ENCODE assay signal across 1 cellular context in the genomic region with DNA sequence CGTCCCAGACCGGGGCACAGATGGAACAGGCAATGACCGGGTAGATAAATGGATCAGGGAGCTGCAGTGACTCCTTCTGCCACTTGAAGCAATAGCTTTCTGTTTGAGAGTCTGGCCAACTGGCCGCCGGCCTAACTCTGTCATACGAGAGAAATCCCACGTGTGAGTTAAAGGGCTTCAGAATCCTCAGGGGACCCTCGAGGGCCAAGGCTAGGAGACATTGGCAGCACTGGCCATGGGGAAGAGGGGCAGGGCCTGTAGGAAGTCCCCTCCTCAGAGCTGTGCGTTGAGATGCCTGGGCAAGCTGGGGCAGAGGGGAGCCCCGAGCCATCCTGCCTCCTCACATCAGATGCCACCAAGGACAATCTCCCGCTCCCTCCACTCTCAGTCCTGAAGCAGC.
TF ChIP-seq lines count a peak whose summit lies in the region.

No MANE protein-coding gene starts in this region.

TF ChIP-seq in WTC11, 78 proteins besides CTCF, POLR2A, EP300 and RAD21 (continued from another document):
- no peak for TF ChIP-seq TCF7 (CRISPR knock-in tag; IDR thresholded peaks at IDR 0.05; ENCODE audit: low read depth)
- TF ChIP-seq ZNF121 (CRISPR knock-in tag; IDR thresholded peaks at IDR 0.05), result no peak
- TF ChIP-seq TEAD1 (CRISPR knock-in tag; IDR thresholded peaks at IDR 0.05), result no peak
- TF ChIP-seq, protein P1, sequence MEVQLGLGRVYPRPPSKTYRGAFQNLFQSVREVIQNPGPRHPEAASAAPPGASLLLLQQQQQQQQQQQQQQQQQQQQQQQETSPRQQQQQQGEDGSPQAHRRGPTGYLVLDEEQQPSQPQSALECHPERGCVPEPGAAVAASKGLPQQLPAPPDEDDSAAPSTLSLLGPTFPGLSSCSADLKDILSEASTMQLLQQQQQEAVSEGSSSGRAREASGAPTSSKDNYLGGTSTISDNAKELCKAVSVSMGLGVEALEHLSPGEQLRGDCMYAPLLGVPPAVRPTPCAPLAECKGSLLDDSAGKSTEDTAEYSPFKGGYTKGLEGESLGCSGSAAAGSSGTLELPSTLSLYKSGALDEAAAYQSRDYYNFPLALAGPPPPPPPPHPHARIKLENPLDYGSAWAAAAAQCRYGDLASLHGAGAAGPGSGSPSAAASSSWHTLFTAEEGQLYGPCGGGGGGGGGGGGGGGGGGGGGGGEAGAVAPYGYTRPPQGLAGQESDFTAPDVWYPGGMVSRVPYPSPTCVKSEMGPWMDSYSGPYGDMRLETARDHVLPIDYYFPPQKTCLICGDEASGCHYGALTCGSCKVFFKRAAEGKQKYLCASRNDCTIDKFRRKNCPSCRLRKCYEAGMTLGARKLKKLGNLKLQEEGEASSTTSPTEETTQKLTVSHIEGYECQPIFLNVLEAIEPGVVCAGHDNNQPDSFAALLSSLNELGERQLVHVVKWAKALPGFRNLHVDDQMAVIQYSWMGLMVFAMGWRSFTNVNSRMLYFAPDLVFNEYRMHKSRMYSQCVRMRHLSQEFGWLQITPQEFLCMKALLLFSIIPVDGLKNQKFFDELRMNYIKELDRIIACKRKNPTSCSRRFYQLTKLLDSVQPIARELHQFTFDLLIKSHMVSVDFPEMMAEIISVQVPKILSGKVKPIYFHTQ (CRISPR knock-in tag; IDR thresholded peaks at IDR 0.05), result no peak
- no peak for TF ChIP-seq OVOL2 (CRISPR knock-in tag; IDR thresholded peaks at IDR 0.05; ENCODE audit: borderline replicate concordance)
- TF ChIP-seq, protein P2, sequence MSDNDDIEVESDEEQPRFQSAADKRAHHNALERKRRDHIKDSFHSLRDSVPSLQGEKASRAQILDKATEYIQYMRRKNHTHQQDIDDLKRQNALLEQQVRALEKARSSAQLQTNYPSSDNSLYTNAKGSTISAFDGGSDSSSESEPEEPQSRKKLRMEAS (CRISPR knock-in tag; IDR thresholded peaks at IDR 0.05), result no peak
- TF ChIP-seq, protein P3, sequence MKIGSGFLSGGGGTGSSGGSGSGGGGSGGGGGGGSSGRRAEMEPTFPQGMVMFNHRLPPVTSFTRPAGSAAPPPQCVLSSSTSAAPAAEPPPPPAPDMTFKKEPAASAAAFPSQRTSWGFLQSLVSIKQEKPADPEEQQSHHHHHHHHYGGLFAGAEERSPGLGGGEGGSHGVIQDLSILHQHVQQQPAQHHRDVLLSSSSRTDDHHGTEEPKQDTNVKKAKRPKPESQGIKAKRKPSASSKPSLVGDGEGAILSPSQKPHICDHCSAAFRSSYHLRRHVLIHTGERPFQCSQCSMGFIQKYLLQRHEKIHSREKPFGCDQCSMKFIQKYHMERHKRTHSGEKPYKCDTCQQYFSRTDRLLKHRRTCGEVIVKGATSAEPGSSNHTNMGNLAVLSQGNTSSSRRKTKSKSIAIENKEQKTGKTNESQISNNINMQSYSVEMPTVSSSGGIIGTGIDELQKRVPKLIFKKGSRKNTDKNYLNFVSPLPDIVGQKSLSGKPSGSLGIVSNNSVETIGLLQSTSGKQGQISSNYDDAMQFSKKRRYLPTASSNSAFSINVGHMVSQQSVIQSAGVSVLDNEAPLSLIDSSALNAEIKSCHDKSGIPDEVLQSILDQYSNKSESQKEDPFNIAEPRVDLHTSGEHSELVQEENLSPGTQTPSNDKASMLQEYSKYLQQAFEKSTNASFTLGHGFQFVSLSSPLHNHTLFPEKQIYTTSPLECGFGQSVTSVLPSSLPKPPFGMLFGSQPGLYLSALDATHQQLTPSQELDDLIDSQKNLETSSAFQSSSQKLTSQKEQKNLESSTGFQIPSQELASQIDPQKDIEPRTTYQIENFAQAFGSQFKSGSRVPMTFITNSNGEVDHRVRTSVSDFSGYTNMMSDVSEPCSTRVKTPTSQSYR (CRISPR knock-in tag; IDR thresholded peaks at IDR 0.05), result no peak
